Comparison of ENCODE assay signal across 7 cellular contexts in genomic region chr16:29265255-29265853, GRCh38.
DNase-seq lines count a peak whose midpoint lies in the region; TF ChIP-seq lines count a peak whose summit lies in the region.
"Not testable (repeated sequence)": the region's sequence is repeated elsewhere in the genome, so short reads cannot be mapped to it uniquely, and the experiment has no call there.

No MANE protein-coding gene starts in this region.

- 29 to 45% methylated on average over 4 to 5 of the region's 9 CpGs for WGBS in lower leg skin, 2 donors

- H3K9me3 ChIP-seq in MG63, result not testable (repeated sequence)

- not testable (repeated sequence) for TF ChIP-seq POLR2A in lower leg skin (IDR thresholded peaks at IDR 0.05)

- TF ChIP-seq CTCF in GM12865 (IDR thresholded peaks at IDR 0.05; ENCODE audit: insufficient read depth, low read depth, low read length, missing control alignments); astrocyte of the cerebellum (IDR thresholded peaks at IDR 0.05; ENCODE audit: low read depth, low read length, missing control alignments): not testable (repeated sequence)
- peak in 1 of 3 donors; percentile 80 for TF ChIP-seq CTCF in lower leg skin (IDR thresholded peaks at IDR 0.05)

- H3K27ac ChIP-seq in skin epidermis, result peak overlapping the region in 12 of 21 experiments; percentile 16 to 78 (median 52)

- peak; percentile 34 for DNase-seq in GM12865 (ENCODE audit: low read depth)
- DNase-seq in MG63, result peak; percentile 98
- DNase-seq in SW 1271 (lab: John Stamatoyannopoulos, UW), result peak; percentile 90 to 94
- peak; percentile 91 for DNase-seq in astrocyte of the cerebellum (ENCODE audit: low read depth)
- peak; percentile 92 for DNase-seq in fibroblast of peridontal ligament (ENCODE audit: extremely low read depth)
- peak; percentile 91 to 98 for DNase-seq in lower leg skin (ENCODE audit: low spot score in 2 of 2)

- intact Hi-C loops in lower leg skin (cut with DNase I; ENCODE audit: low total_unique reads), result not testable (repeated sequence)

- not testable (repeated sequence) for H3K36me3 ChIP-seq in MG63

- not testable (repeated sequence) for H3K4me3 ChIP-seq in GM12865 (ENCODE audit: low read depth, low read length); MG63; astrocyte of the cerebellum (ENCODE audit: low read depth, low read length); lower leg skin (ENCODE audit: low read depth, poor library complexity, severe bottlenecking); skin epidermis

- in situ Hi-C loops in astrocyte of the cerebellum (cut with HindIII; ENCODE audit: low sequenced_read_pairs), result not testable (repeated sequence)

- not testable (repeated sequence) for H3K27me3 ChIP-seq in MG63

Comparison
In these comparisons a context has a peak if more than half of its experiments do, and no peak if none do; other contexts are left out.
1. DNase-seq: peak in every context shown above with its lines; median percentile 98 in MG63; 94 in lower leg skin; 92 in SW 1271; 92 in fibroblast of peridontal ligament; 91 in astrocyte of the cerebellum; 34 in GM12865.